Comparison of ENCODE assay signal across 8 cellular contexts in genomic region chr17:20010099-20010863, GRCh38. TPM values are rescaled to one million over a fixed set of nuclear protein-coding genes. Genes with fewer than 3 reads are reported as not detected.
DNase-seq lines count a peak whose midpoint lies in the region; ATAC-seq lines count a peak whose summit lies in the region.

No MANE protein-coding gene starts in this region.

- H3K4me3 ChIP-seq in HUES48 (ENCODE audit: low read depth, low read length): peak overlapping the region; percentile 75
- H3K4me3 ChIP-seq in skeletal muscle tissue (ENCODE audit: low read length in 3 of 3): peak overlapping the region; percentile 38 to 75 (median 68)

- H3K4me1 ChIP-seq in HUES48 (ENCODE audit: control insufficient read depth, insufficient read depth, low read length) (peaks cover 7% of the 10 kb centered on the region), skeletal muscle tissue (ENCODE audit: control insufficient read depth in 3 of 3, insufficient read depth in 3 of 3, low read length in 3 of 3) (peaks cover 7 to 16% (median 13%) of the 10 kb centered on the region in 3 donors)

- no peaks in the 10 kb centered on the region for H3K9me3 ChIP-seq in HUES48 (ENCODE audit: control insufficient read depth, insufficient read depth, low read length)
- no peaks in the 10 kb centered on the region for H3K9me3 ChIP-seq in skeletal muscle tissue (ENCODE audit: control insufficient read depth in 3 of 3, low read length in 3 of 3)

- no peak for ATAC-seq in central memory CD8-positive, alpha-beta T cell (replicated peaks; ENCODE audit: extremely low read depth, poor library complexity, severe bottlenecking)
- no peak for ATAC-seq in HG02870 (IDR thresholded peaks at IDR 0.05; ENCODE audit: unreplicated experiment)

- H3K36me3 ChIP-seq in HUES48 (ENCODE audit: control insufficient read depth, insufficient read depth, low read length) (no peaks in the 10 kb centered on the region), skeletal muscle tissue (ENCODE audit: control insufficient read depth in 3 of 3, insufficient read depth in 3 of 3, low read length in 3 of 3) (no peaks in the 10 kb centered on the region)

- no peaks in the 10 kb centered on the region for H3K9me3 Mint-ChIP-seq in central memory CD8-positive, alpha-beta T cell

- peaks cover 19% of the 10 kb centered on the region for H3K4me1 Mint-ChIP-seq in central memory CD8-positive, alpha-beta T cell

- peaks cover 61% of the 10 kb centered on the region for H3K27me3 Mint-ChIP-seq in central memory CD8-positive, alpha-beta T cell

- peaks cover 3% of the 10 kb centered on the region for H3K36me3 Mint-ChIP-seq in central memory CD8-positive, alpha-beta T cell (ENCODE audit: insufficient read depth)

- DNase-seq in D341Med (ENCODE audit: low spot score) (peak; percentile 38), OCI-M2 (lab: John Stamatoyannopoulos, UW; ENCODE audit: unreplicated experiment) (peak; percentile 69), iris pigment epithelial cell (ENCODE audit: low read depth) (peak; percentile 60)
- DNase-seq in central memory CD8-positive, alpha-beta T cell (ENCODE audit: low spot score in 2 of 2): no peak
- DNase-seq in activated CD4-positive, alpha-beta T cell treated with anti-CD3 and anti-CD28 coated beads for 48 hours: no peak

- H3K4me3 Mint-ChIP-seq in central memory CD8-positive, alpha-beta T cell: peak overlapping the region; percentile 78

- no peak overlapping the region for H3K27ac ChIP-seq in HUES48 (ENCODE audit: low read depth, low read length)
- peak overlapping the region; percentile 64 for H3K27ac ChIP-seq in skeletal muscle tissue (ENCODE audit: low read depth, low read length)

- H3K27me3 ChIP-seq in HUES48 (ENCODE audit: control insufficient read depth, insufficient read depth, low read length) (peaks cover 32% of the 10 kb centered on the region), skeletal muscle tissue (ENCODE audit: control insufficient read depth in 3 of 3, insufficient read depth in 3 of 3, low read length in 3 of 3) (peaks cover 11 to 17% (median 16%) of the 10 kb centered on the region in 3 donors)

- H3K9ac ChIP-seq in HUES48 (ENCODE audit: low read depth, low read length) (no peak overlapping the region), skeletal muscle tissue (ENCODE audit: low read depth in 1 of 3, low read length in 3 of 3) (peak overlapping the region in 2 of 3 donors; percentile 51 to 70)

- no peak overlapping the region for H3K27ac Mint-ChIP-seq in central memory CD8-positive, alpha-beta T cell (ENCODE audit: low read depth)

RNA-seq across cellular contexts. Expression of gene SPECC1, which starts 1.1 kb away (rescaled TPM):
- total RNA-seq in skeletal muscle tissue: 13.6 TPM

RNA-seq across cellular contexts. Expression of gene AKAP10, which starts 32.7 kb away (rescaled TPM):
- 15.7 TPM for total RNA-seq in skeletal muscle tissue

Comparison
In these comparisons a context has a peak if more than half of its experiments do, and no peak if none do; other contexts are left out.
1. DNase-seq: peak in D341Med (single experiment), OCI-M2 (single experiment) and iris pigment epithelial cell (single experiment); none in central memory CD8-positive, alpha-beta T cell (0 of 2) and activated CD4-positive, alpha-beta T cell treated with anti-CD3 and anti-CD28 coated beads for 48 hours (single experiment).